21 cellular contexts compared by ENCODE assay signal in the genomic region with DNA sequence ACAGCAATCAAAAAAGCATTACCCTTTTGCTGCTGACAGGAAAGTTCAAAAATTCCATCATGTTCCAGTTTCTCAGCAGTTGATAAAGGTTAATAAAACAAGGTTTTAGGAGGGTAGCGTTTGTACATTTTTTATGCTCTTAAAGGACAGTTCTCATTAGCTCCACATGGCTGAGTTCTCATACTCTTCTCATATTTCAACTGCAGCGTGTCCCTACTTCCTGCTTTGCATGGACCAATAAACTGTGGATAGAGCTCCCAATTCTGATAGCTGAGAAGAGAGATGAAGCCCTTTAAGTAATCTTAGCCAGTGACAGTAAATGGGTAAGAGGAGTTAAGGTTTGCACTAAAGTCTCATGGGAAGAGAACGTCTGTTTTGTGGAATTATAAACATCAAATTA. TPM values are rescaled to one million over a fixed set of nuclear protein-coding genes. Genes with fewer than 3 reads are reported as not detected.
DNase-seq lines count a peak whose midpoint lies in the region; ATAC-seq and TF ChIP-seq lines count a peak whose summit lies in the region.
"Had no signal": no experiment of that assay in that cellular context is flagged by ENCODE, and none has a peak within 500 bp of the region (broad histone marks: within the 10 kb centered on the region; RNA-seq: fewer than 3 reads in every experiment).

No MANE protein-coding gene starts in this region.

- no peak for ATAC-seq in HG02840 (IDR thresholded peaks at IDR 0.05; ENCODE audit: low FRiP score, unreplicated experiment)
- no peak for ATAC-seq in GM21723 (IDR thresholded peaks at IDR 0.05; ENCODE audit: unreplicated experiment)
- ATAC-seq: effector memory CD8-positive, alpha-beta T cell; HCT116; left ventricle myocardium superior; natural killer cell; stimulated activated naive CD8-positive, alpha-beta T cell treated with anti-CD3 and anti-CD28 coated beads, Interleukin-15, Interleukin-2, amounts not matched to agents 100 U/mL and 50 U/mL, for 24 hours; T-helper 17 cell had no signal

- DNase-seq in Daoy (ENCODE audit: low read depth): peak; percentile 2
- DNase-seq in LNCaP clone FGC (ENCODE audit: low read depth): peak; percentile 1
- peak; percentile 4 to 17 for DNase-seq in cardiac fibroblast (ENCODE audit: low read depth in 2 of 2)
- peak; percentile 13 for DNase-seq in myocyte (ENCODE audit: low read depth)
- DNase-seq in caudate nucleus (lab: John Stamatoyannopoulos, UW): no peak
- DNase-seq in activated CD4-positive, alpha-beta T cell treated with anti-CD3 and anti-CD28 coated beads, Interleukin-2, amount 50 U/mL, for 48 hours: no peak
- DNase-seq: activated CD4-positive, alpha-beta T cell treated with anti-CD3 and anti-CD28 coated beads for 4 hours; brain microvascular endothelial cell; effector memory CD8-positive, alpha-beta T cell; hippocampal formation; left ventricle myocardium superior; natural killer cell; NCI-H2227 treated with DMSO at 0.1 percent for 48 hours; sigmoid colon; stimulated activated naive CD8-positive, alpha-beta T cell treated with anti-CD3 and anti-CD28 coated beads, Interleukin-15, Interleukin-2, amounts not matched to agents 100 U/mL and 50 U/mL, for 24 hours; T-helper 17 cell had no signal

- no peak for TF ChIP-seq CTCF in LNCaP clone FGC (IDR thresholded peaks at IDR 0.05; ENCODE audit: control insufficient read depth, extremely low read depth, insufficient read depth)
- no peak for TF ChIP-seq CTCF in cardiac fibroblast (IDR thresholded peaks at IDR 0.05; ENCODE audit: low read depth, low read length)

- no peak overlapping the region for H3K4me3 ChIP-seq in LNCaP clone FGC (ENCODE audit: low read depth, low read length)
- no peak overlapping the region for H3K4me3 ChIP-seq in cardiac fibroblast (replicated peaks in 1 of 2; ENCODE audit: low read depth in 2 of 2, low read length in 2 of 2)
- H3K4me3 ChIP-seq: sigmoid colon had no signal

- no peak overlapping the region for H3K27ac ChIP-seq in caudate nucleus (ENCODE audit: low read depth, low read length)
- H3K27ac ChIP-seq: brain microvascular endothelial cell, C4-2B, sigmoid colon had no signal

RNA-seq across cellular contexts. Expression of a gene that starts 53.5 kb away (rescaled TPM):
- total RNA-seq in Daoy (2014; rRNA removed; shearing (Covaris generic)): 25.7 and 64.6 TPM in 2 replicates
- total RNA-seq in myocyte: not detected in 2 replicates
- polyA plus RNA-seq in myocyte (2012): not detected
- total RNA-seq: activated T-helper 2 cell treated with anti-CD3 and anti-CD28 coated beads, Interferon-gamma antibody, Interleukin-2, Interleukin-4, amounts not matched to agents 10 μg/mL and 5 μg/mL and 100 μg/mL, durations not matched to agents 14 hours and 24 hours and 36 hours; left ventricle myocardium superior; natural killer cell; sigmoid colon; T-helper 17 cell had no signal
- polyA plus RNA-seq: sigmoid colon had no signal

RNA-seq across cellular contexts. Expression of a gene that starts 55.6 kb away (rescaled TPM):
- 1.5 TPM in 1 of 2 replicates, not detected in the other for total RNA-seq in Daoy (2014; rRNA removed; shearing (Covaris generic))
- not detected in 2 replicates for total RNA-seq in myocyte
- not detected for polyA plus RNA-seq in myocyte (2012)
- total RNA-seq: activated T-helper 2 cell treated with anti-CD3 and anti-CD28 coated beads, Interferon-gamma antibody, Interleukin-2, Interleukin-4, amounts not matched to agents 10 μg/mL and 5 μg/mL and 100 μg/mL, durations not matched to agents 14 hours and 24 hours and 36 hours; left ventricle myocardium superior; natural killer cell; sigmoid colon; T-helper 17 cell had no signal
- polyA plus RNA-seq: sigmoid colon had no signal

RNA-seq across cellular contexts. Expression of a gene that starts 58.4 kb away (rescaled TPM):
- 25.7 TPM in 1 of 2 replicates, not detected in the other for total RNA-seq in Daoy (2014; rRNA removed; shearing (Covaris generic))
- total RNA-seq in myocyte: not detected in 2 replicates
- not detected for polyA plus RNA-seq in myocyte (2012)
- total RNA-seq: activated T-helper 2 cell treated with anti-CD3 and anti-CD28 coated beads, Interferon-gamma antibody, Interleukin-2, Interleukin-4, amounts not matched to agents 10 μg/mL and 5 μg/mL and 100 μg/mL, durations not matched to agents 14 hours and 24 hours and 36 hours; left ventricle myocardium superior; natural killer cell; sigmoid colon; T-helper 17 cell had no signal
- polyA plus RNA-seq: sigmoid colon had no signal

Comparison
In these comparisons a context has a peak if more than half of its experiments do, and no peak if none do; other contexts are left out.
1. DNase-seq: peak in Daoy (single experiment), LNCaP clone FGC (single experiment), cardiac fibroblast (2 of 2) and myocyte (single experiment); none in caudate nucleus (0 of 61) and activated CD4-positive, alpha-beta T cell treated with anti-CD3 and anti-CD28 coated beads, Interleukin-2, amount 50 U/mL, for 48 hours (0 of 2).
2. RNA of a gene that starts 53.5 kb away (total RNA-seq): 25.7 to 64.6 TPM in Daoy; not detected in myocyte; every median in the first group is over 10 times any median in the second.